Comparison of ENCODE assay signal across 7 cellular contexts in genomic region chr21:5089705-5090104, GRCh38.
DNase-seq lines count a peak whose midpoint lies in the region; ATAC-seq and TF ChIP-seq lines count a peak whose summit lies in the region.
"Not testable (repeated sequence)": the region's sequence is repeated elsewhere in the genome, so short reads cannot be mapped to it uniquely, and the experiment has no call there.

No MANE protein-coding gene starts in this region.

- not testable (repeated sequence) for H3K27ac ChIP-seq in body of pancreas; left ventricle myocardium inferior (replicated peaks); testis

- no CpG with 5 or more reads among the region's 8 CpGs for WGBS in body of pancreas, 2 donors
- WGBS in lower leg skin, 2 donors = no CpG with 5 or more reads among the region's 8 CpGs
- WGBS in testis, 2 donors = no CpG with 5 or more reads among the region's 8 CpGs

- not testable (repeated sequence) for TF ChIP-seq POLR2A in body of pancreas (IDR thresholded peaks at IDR 0.05); lower leg skin (IDR thresholded peaks at IDR 0.05); testis (IDR thresholded peaks at IDR 0.05)

- H3K9me3 ChIP-seq in body of pancreas; left ventricle myocardium inferior (replicated peaks); testis: not testable (repeated sequence)

- H3K4me3 ChIP-seq in body of pancreas; left ventricle myocardium inferior; lower leg skin (ENCODE audit: low read depth, poor library complexity, severe bottlenecking); testis: not testable (repeated sequence)

- TF ChIP-seq CTCF in activated B cell treated with CpG ODN at 0.5 μM for 24 hours (IDR thresholded peaks at IDR 0.05); body of pancreas (IDR thresholded peaks at IDR 0.05); left ventricle myocardium inferior (IDR thresholded peaks at IDR 0.05; ENCODE audit: borderline replicate concordance); lower leg skin (IDR thresholded peaks at IDR 0.05); testis (IDR thresholded peaks at IDR 0.05): not testable (repeated sequence)

- ATAC-seq in activated B cell treated with CpG ODN at 0.5 μM for 24 hours (ENCODE audit: low read depth) = peak; percentile 21
- peak; percentile 41 for ATAC-seq in body of pancreas
- peak; percentile 69 for ATAC-seq in Right ventricle myocardium superior (ENCODE audit: poor library complexity)
- ATAC-seq in sciatic nerve = peak; percentile 86

- H3K4me1 ChIP-seq in body of pancreas, left ventricle myocardium inferior, testis: not testable (repeated sequence)

- POLR2A ChIA-PET in activated B cell treated with CpG ODN at 0.5 μM for 24 hours (lab: Charles Lee) = not testable (repeated sequence)

- H3K4me1 Mint-ChIP-seq in activated B cell treated with CpG ODN at 0.5 μM for 24 hours = not testable (repeated sequence)

- H3K27me3 ChIP-seq in body of pancreas; left ventricle myocardium inferior (ENCODE audit: low read depth); testis: not testable (repeated sequence)

- H3K36me3 Mint-ChIP-seq in activated B cell treated with CpG ODN at 0.5 μM for 24 hours (ENCODE audit: low read depth) = not testable (repeated sequence)

- not testable (repeated sequence) for H3K27ac Mint-ChIP-seq in activated B cell treated with CpG ODN at 0.5 μM for 24 hours

- CTCF ChIA-PET in activated B cell treated with CpG ODN at 0.5 μM for 24 hours (lab: Charles Lee) = not testable (repeated sequence)

- not testable (repeated sequence) for H3K36me3 ChIP-seq in body of pancreas (replicated peaks in 1 of 2; ENCODE audit: insufficient read depth in 1 of 2, low read depth in 2 of 2); left ventricle myocardium inferior; testis (ENCODE audit: low read depth, missing control alignments)

- H3K4me3 Mint-ChIP-seq in activated B cell treated with CpG ODN at 0.5 μM for 24 hours = not testable (repeated sequence)

- not testable (repeated sequence) for H3K9me3 Mint-ChIP-seq in activated B cell treated with CpG ODN at 0.5 μM for 24 hours

- DNase-seq in activated B cell treated with CpG ODN at 0.5 μM for 24 hours, body of pancreas: not testable (repeated sequence)
- peak; percentile 59 for DNase-seq in Right ventricle myocardium superior
- DNase-seq in left ventricle myocardium inferior = peak; percentile 61
- DNase-seq in lower leg skin (ENCODE audit: low spot score in 2 of 2) = peak; percentile 18 to 81
- peak; percentile 64 for DNase-seq in sciatic nerve (ENCODE audit: low spot score)
- DNase-seq in testis = peak; percentile 73

- intact Hi-C loops in activated B cell treated with CpG ODN at 0.5 μM for 24 hours (cut with micrococcal nuclease); body of pancreas (cut with DNase I); Right ventricle myocardium superior (cut with DNase I); left ventricle myocardium inferior (cut with micrococcal nuclease); lower leg skin (cut with DNase I; ENCODE audit: low total_unique reads); sciatic nerve (cut with DNase I); testis (cut with DNase I; ENCODE audit: low total_unique reads): not testable (repeated sequence)

- not testable (repeated sequence) for H3K27me3 Mint-ChIP-seq in activated B cell treated with CpG ODN at 0.5 μM for 24 hours

Comparison
In these comparisons a context has a peak if more than half of its experiments do, and no peak if none do; other contexts are left out.
1. ATAC-seq: peak in every context shown above with its lines; median percentile 86 in sciatic nerve; 69 in Right ventricle myocardium superior; 41 in body of pancreas; 21 in activated B cell treated with CpG ODN at 0.5 μM for 24 hours.